ENCODE assay signal across 8 cellular contexts in the genomic region with DNA sequence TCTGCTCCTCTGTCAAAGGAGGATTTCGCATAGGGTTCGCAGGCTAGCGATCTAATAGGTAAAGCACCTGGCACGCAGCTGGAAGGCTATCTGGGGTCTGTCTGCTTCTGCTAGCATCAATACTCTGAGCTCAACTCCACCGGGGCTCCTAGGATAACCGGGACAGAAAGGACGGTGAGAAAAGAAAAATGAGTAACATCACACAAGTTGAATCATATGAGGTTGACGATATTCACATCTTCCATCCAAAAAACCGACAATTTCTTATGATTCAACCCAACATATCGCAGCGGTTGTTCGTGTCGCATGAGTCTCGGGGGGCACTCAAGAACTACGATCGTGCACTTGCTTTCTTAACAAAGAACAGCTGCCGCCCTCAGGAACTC. TPM values are rescaled to one million over a fixed set of nuclear protein-coding genes. Genes with fewer than 3 reads are reported as not detected.
A peak's percentile ranks its signal among the peaks of the same experiment; 100 is the strongest.
DNase-seq lines count a peak whose midpoint lies in the region; ATAC-seq, FAIRE-seq and TF ChIP-seq lines count a peak whose summit lies in the region.

No MANE protein-coding gene starts in this region.

- intact Hi-C loops in left ventricle myocardium superior (cut with micrococcal nuclease) (no loop called here), dorsolateral prefrontal cortex (cut with DNase I) (no loop called here), uterus (cut with DNase I; ENCODE audit: low total_unique reads) (no loop called here)

- no peaks in the 10 kb centered on the region for H3K36me3 ChIP-seq in cardiac muscle cell
- no peaks in the 10 kb centered on the region for H3K36me3 ChIP-seq in uterus

- no peak for TF ChIP-seq POLR2A in uterus (IDR thresholded peaks at IDR 0.05)
- no peak for TF ChIP-seq POLR2A in GM12891 (IDR thresholded peaks at IDR 0.05; ENCODE audit: low read depth, low read length)

- peaks cover 6% of the 10 kb centered on the region for H3K36me3 Mint-ChIP-seq in natural killer cell treated with Interleukin-12 subunit alpha and Interleukin-12 subunit beta and Interleukin-15 and Interleukin-18, amount 100 ng/mL, for 72 hours

- H3K27ac ChIP-seq in cardiac muscle cell (no peak overlapping the region), dorsolateral prefrontal cortex (peak overlapping the region in 4 of 59 donors; percentile 31 to 56 (median 40)), uterus (no peak overlapping the region)

- TF ChIP-seq CTCF in cardiac muscle cell (IDR thresholded peaks at IDR 0.05; ENCODE audit: low read depth, low read length) (no peak), dorsolateral prefrontal cortex (IDR thresholded peaks at IDR 0.05 in 54 of 56, conservative IDR thresholded peaks at IDR 0.05 in 2 of 56; ENCODE audit: low read depth in 1 of 56, partially characterized antibody in 56 of 56) (no peak), uterus (IDR thresholded peaks at IDR 0.05) (no peak)

- peaks cover 11 to 16% of the 10 kb centered on the region in 2 donors for H3K4me1 Mint-ChIP-seq in natural killer cell treated with Interleukin-12 subunit alpha and Interleukin-12 subunit beta and Interleukin-15 and Interleukin-18, amount 100 ng/mL, for 72 hours (ENCODE audit: low read depth in 2 of 2)

- DNase-seq in cardiac muscle cell (ENCODE audit: low read depth in 1 of 2, low spot score in 1 of 2) (no peak), left ventricle myocardium superior (no peak), dorsolateral prefrontal cortex (no peak), uterus (no peak), GM12891 (ENCODE audit: insufficient read length, low spot score) (no peak), HEK293T (ENCODE audit: extremely low spot score) (no peak), NAMALWA (ENCODE audit: low spot score) (no peak)
- no peak for DNase-seq in natural killer cell treated with Interleukin-12 subunit alpha and Interleukin-12 subunit beta and Interleukin-15 and Interleukin-18, amount 100 ng/mL, for 72 hours (ENCODE audit: low spot score)

- H3K4me3 ChIP-seq in cardiac muscle cell (peak overlapping the region; percentile 38), dorsolateral prefrontal cortex (peak overlapping the region; percentile 39 to 84 (median 62)), uterus (peak overlapping the region; percentile 20 to 25)

- POLR2A ChIA-PET in HEK293T (lab: Yijun Ruan, JAX): no interaction called here

- H3K27ac Mint-ChIP-seq in natural killer cell treated with Interleukin-12 subunit alpha and Interleukin-12 subunit beta and Interleukin-15 and Interleukin-18, amount 100 ng/mL, for 72 hours: no peak overlapping the region

- CTCF ChIA-PET in HEK293T (lab: Yijun Ruan, JAX): no interaction called here

- peaks cover 49 to 53% of the 10 kb centered on the region in 2 donors for H3K27me3 Mint-ChIP-seq in natural killer cell treated with Interleukin-12 subunit alpha and Interleukin-12 subunit beta and Interleukin-15 and Interleukin-18, amount 100 ng/mL, for 72 hours

- no peaks in the 10 kb centered on the region for H3K9me3 Mint-ChIP-seq in natural killer cell treated with Interleukin-12 subunit alpha and Interleukin-12 subunit beta and Interleukin-15 and Interleukin-18, amount 100 ng/mL, for 72 hours

- H3K27me3 ChIP-seq in cardiac muscle cell (peaks cover 50% of the 10 kb centered on the region), dorsolateral prefrontal cortex (peaks cover 0 to 61% (median 33%) of the 10 kb centered on the region in 45 donors), uterus (peaks cover 6 to 21% of the 10 kb centered on the region in 2 donors)

- no peaks in the 10 kb centered on the region for H3K9me3 ChIP-seq in cardiac muscle cell (ENCODE audit: low read depth)
- no peaks in the 10 kb centered on the region for H3K9me3 ChIP-seq in uterus

- FAIRE-seq in GM12891 (lab: Jason Lieb, UNC): no peak

- H3K4me1 ChIP-seq in cardiac muscle cell (ENCODE audit: low read depth): peaks cover 3% of the 10 kb centered on the region
- peaks cover 0 to 8% of the 10 kb centered on the region in 2 donors for H3K4me1 ChIP-seq in uterus

- no peak for ATAC-seq in left ventricle myocardium superior
- ATAC-seq in natural killer cell treated with Interleukin-12 subunit alpha and Interleukin-12 subunit beta and Interleukin-15 and Interleukin-18, amount 100 ng/mL, for 72 hours: no peak

- H3K4me3 Mint-ChIP-seq in natural killer cell treated with Interleukin-12 subunit alpha and Interleukin-12 subunit beta and Interleukin-15 and Interleukin-18, amount 100 ng/mL, for 72 hours: peak overlapping the region; percentile 28

TF ChIP-seq in GM12891, 5 proteins besides CTCF, POLR2A, EP300 and RAD21:
- TF ChIP-seq PAX5 (IDR thresholded peaks at IDR 0.05; ENCODE audit: insufficient read depth, low read length, severe bottlenecking): no peak
- TF ChIP-seq POU2F2 (IDR thresholded peaks at IDR 0.05; ENCODE audit: low read depth, low read length): no peak
- no peak for TF ChIP-seq TAF1 (IDR thresholded peaks at IDR 0.05; ENCODE audit: low read depth, low read length)
- no peak for TF ChIP-seq SPI1 (IDR thresholded peaks at IDR 0.05; ENCODE audit: low read depth, low read length)
- no peak for TF ChIP-seq POLR2AphosphoS5 (IDR thresholded peaks at IDR 0.05; ENCODE audit: low read depth, low read length)

TF ChIP-seq in HEK293T, 16 proteins besides CTCF, POLR2A, EP300 and RAD21:
- TF ChIP-seq FOXK2 (IDR thresholded peaks at IDR 0.05) (no peak), L3MBTL2 (conservative IDR thresholded peaks at IDR 0.05) (no peak), FOXA1 (IDR thresholded peaks at IDR 0.05) (no peak), LEF1 (IDR thresholded peaks at IDR 0.05; ENCODE audit: borderline replicate concordance) (no peak), FOXM1 (IDR thresholded peaks at IDR 0.05; ENCODE audit: borderline replicate concordance) (no peak), SP1 (IDR thresholded peaks at IDR 0.05) (no peak), ELF4 (IDR thresholded peaks at IDR 0.05) (no peak), HDGF (IDR thresholded peaks at IDR 0.05; ENCODE audit: borderline replicate concordance) (no peak), NFRKB (IDR thresholded peaks at IDR 0.05) (no peak), ARNT (IDR thresholded peaks at IDR 0.05) (no peak)

RNA-seq across cellular contexts. Expression of gene PROM1, which starts 1.8 kb away (rescaled TPM):
- total RNA-seq in cardiac muscle cell (2.3 and 4.9 TPM in 2 replicates), left ventricle myocardium superior (3.2 TPM), dorsolateral prefrontal cortex (10 to 100 TPM in 11 of 120 experiments, 1 to 10 TPM in 109; 2.2 to 15.3 (median 5.7) TPM), uterus (10 to 100 TPM in 1 of 4 donors, 1 to 10 TPM in 1, under 1 TPM in 2; 0.18 to 24.6 (median 1.1) TPM)
- polyA plus RNA-seq in cardiac muscle cell: 1.3 and 2.0 TPM in 2 replicates
- total RNA-seq in natural killer cell treated with Interleukin-12 subunit alpha and Interleukin-12 subunit beta and Interleukin-15 and Interleukin-18, amount 100 ng/mL, for 72 hours: under 1 TPM; 0.24 to 0.92 TPM
- not detected for polyA plus RNA-seq in GM12891 (2012; ENCODE audit: low read depth, missing spikeins)
